ENCODE assay signal across 26 cellular contexts in the genomic region with DNA sequence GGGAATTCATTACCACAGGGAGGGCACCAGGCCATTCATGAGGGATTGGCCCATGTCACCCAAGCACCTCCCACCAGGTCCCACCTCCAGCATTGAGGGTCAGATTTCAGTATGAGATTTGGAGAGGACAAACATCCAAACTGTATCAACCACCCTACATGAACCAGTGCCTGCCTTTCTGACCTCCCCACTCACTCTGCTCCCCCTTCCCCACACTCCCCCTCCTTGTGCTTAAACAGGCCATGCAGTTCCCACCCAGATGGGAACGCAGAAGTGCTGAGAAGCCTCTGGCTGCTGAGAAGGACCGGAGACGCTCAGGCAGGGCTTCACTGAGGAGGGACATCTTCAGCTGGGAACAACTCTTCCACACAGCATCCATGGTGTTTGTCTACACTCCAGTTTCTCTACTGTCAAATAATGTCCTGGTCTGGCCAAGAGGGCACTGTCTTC.
"Had no signal": no experiment of that assay in that cellular context is flagged by ENCODE, and none has a peak within 500 bp of the region (broad histone marks: within the 10 kb centered on the region; RNA-seq: fewer than 3 reads in every experiment).

No MANE protein-coding gene starts in this region.

- H3K36me3 Mint-ChIP-seq: memory B cell; stimulated activated effector memory CD8-positive, alpha-beta T cell treated with anti-CD3 and anti-CD28 coated beads, Interleukin-12 subunit alpha, Interleukin-12 subunit beta, amount 100 ng/mL, for 72 hours had no signal

- DNase-seq: activated CD4-positive, alpha-beta memory T cell treated with anti-CD3 and anti-CD28 coated beads, Interleukin-2, amount 10 ng/mL, durations not matched to agents 7 days and 5 days; activated CD4-positive, alpha-beta T cell treated with anti-CD3 and anti-CD28 coated beads, Interleukin-2, amount 10 ng/mL, durations not matched to agents 24 days and 14 days; activated gamma-delta T cell; activated naive CD4-positive, alpha-beta T cell treated with anti-CD3 and anti-CD28 coated beads, Interleukin-2, amount 50 U/mL, for 16 hours; activated naive CD8-positive, alpha-beta T cell treated with anti-CD3 and anti-CD28 coated beads, Interleukin-2, amount 50 U/mL, for 24 hours; activated T-cell treated with anti-CD3 and anti-CD28 coated beads, Interleukin-2, amount 50 U/mL, for 72 hours; body of pancreas; effector memory CD4-positive, alpha-beta T cell; gastrocnemius medialis; hypothalamus; mucosa of descending colon; occipital lobe; small intestine; stimulated activated CD4-positive, alpha-beta T cell treated with anti-CD3 and anti-CD28 coated beads, Interleukin-2, amount 100 ng/mL, for 24 hours; stomach; T-helper 2 cell; transverse colon had no signal

- H3K27ac Mint-ChIP-seq: activated CD4-positive, alpha-beta memory T cell treated with anti-CD3 and anti-CD28 coated beads, Interleukin-2, amount 10 ng/mL, durations not matched to agents 7 days and 5 days; activated CD4-positive, alpha-beta T cell treated with anti-CD3 and anti-CD28 coated beads, Interleukin-2, amount 10 ng/mL, durations not matched to agents 24 days and 14 days; activated naive CD8-positive, alpha-beta T cell treated with anti-CD3 and anti-CD28 coated beads, Interleukin-2, amount 50 U/mL, for 24 hours; activated T-cell treated with anti-CD3 and anti-CD28 coated beads, Interleukin-2, amount 50 U/mL, for 72 hours; dendritic cell treated with granulocyte-macrophage colony-stimulating factor and Interleukin-4, amounts not matched to agents 40 ng/mL and 50 ng/mL, for 4 days; memory B cell; stimulated activated effector memory CD8-positive, alpha-beta T cell treated with anti-CD3 and anti-CD28 coated beads, Interleukin-12 subunit alpha, Interleukin-12 subunit beta, amount 100 ng/mL, for 72 hours had no signal

- H3K9me3 Mint-ChIP-seq: activated CD4-positive, alpha-beta memory T cell treated with anti-CD3 and anti-CD28 coated beads, Interleukin-2, amount 10 ng/mL, durations not matched to agents 7 days and 5 days; activated CD4-positive, alpha-beta T cell treated with anti-CD3 and anti-CD28 coated beads, Interleukin-2, amount 10 ng/mL, durations not matched to agents 24 days and 14 days; activated naive CD8-positive, alpha-beta T cell treated with anti-CD3 and anti-CD28 coated beads, Interleukin-2, amount 50 U/mL, for 24 hours; activated T-cell treated with anti-CD3 and anti-CD28 coated beads, Interleukin-2, amount 50 U/mL, for 72 hours; dendritic cell treated with granulocyte-macrophage colony-stimulating factor and Interleukin-4, amounts not matched to agents 40 ng/mL and 50 ng/mL, for 4 days; memory B cell; neural crest cell; stimulated activated effector memory CD8-positive, alpha-beta T cell treated with anti-CD3 and anti-CD28 coated beads, Interleukin-12 subunit alpha, Interleukin-12 subunit beta, amount 100 ng/mL, for 72 hours had no signal

- H3K27ac ChIP-seq: body of pancreas, cardiac muscle cell, esophagus muscularis mucosa, gastrocnemius medialis, right lobe of liver, stomach, suprapubic skin, transverse colon had no signal

- H3K4me1 ChIP-seq: body of pancreas, esophagus muscularis mucosa, gastrocnemius medialis, right lobe of liver, stomach, suprapubic skin, transverse colon had no signal

- H3K27me3 ChIP-seq: body of pancreas, cardiac muscle cell, esophagus muscularis mucosa, gastrocnemius medialis, right lobe of liver, stomach, suprapubic skin, transverse colon had no signal

- ATAC-seq: activated CD4-positive, CD25-positive, alpha-beta regulatory T cell treated with anti-CD3 and anti-CD28 coated beads, Interleukin-2, amount 50 U/mL, for 24 hours; activated naive CD8-positive, alpha-beta T cell treated with anti-CD3 and anti-CD28 coated beads, Interleukin-2, amount 50 U/mL, for 24 hours; activated T-cell treated with anti-CD3 and anti-CD28 coated beads, Interleukin-2, amount 50 U/mL, for 72 hours; body of pancreas; gastrocnemius medialis; mucosa of descending colon; right lobe of liver; stimulated activated effector memory CD8-positive, alpha-beta T cell treated with anti-CD3 and anti-CD28 coated beads, Interleukin-12 subunit alpha, Interleukin-12 subunit beta, amount 100 ng/mL, for 72 hours had no signal

- FAIRE-seq: small intestine had no signal

- H3K4me3 ChIP-seq: body of pancreas, cardiac muscle cell, esophagus muscularis mucosa, gastrocnemius medialis, mucosa of descending colon, right lobe of liver, stomach, suprapubic skin, transverse colon had no signal

- H3K36me3 ChIP-seq: cardiac muscle cell, esophagus muscularis mucosa, gastrocnemius medialis, right lobe of liver, stomach, suprapubic skin, transverse colon had no signal

- H3K4me3 Mint-ChIP-seq: activated CD4-positive, alpha-beta memory T cell treated with anti-CD3 and anti-CD28 coated beads, Interleukin-2, amount 10 ng/mL, durations not matched to agents 7 days and 5 days; activated CD4-positive, alpha-beta T cell treated with anti-CD3 and anti-CD28 coated beads, Interleukin-2, amount 10 ng/mL, durations not matched to agents 24 days and 14 days; activated naive CD8-positive, alpha-beta T cell treated with anti-CD3 and anti-CD28 coated beads, Interleukin-2, amount 50 U/mL, for 24 hours; activated T-cell treated with anti-CD3 and anti-CD28 coated beads, Interleukin-2, amount 50 U/mL, for 72 hours; dendritic cell treated with granulocyte-macrophage colony-stimulating factor and Interleukin-4, amounts not matched to agents 40 ng/mL and 50 ng/mL, for 4 days; memory B cell; neural crest cell; stimulated activated effector memory CD8-positive, alpha-beta T cell treated with anti-CD3 and anti-CD28 coated beads, Interleukin-12 subunit alpha, Interleukin-12 subunit beta, amount 100 ng/mL, for 72 hours had no signal

- H3K4me1 Mint-ChIP-seq: activated CD4-positive, alpha-beta memory T cell treated with anti-CD3 and anti-CD28 coated beads, Interleukin-2, amount 10 ng/mL, durations not matched to agents 7 days and 5 days; activated CD4-positive, alpha-beta T cell treated with anti-CD3 and anti-CD28 coated beads, Interleukin-2, amount 10 ng/mL, durations not matched to agents 24 days and 14 days; activated naive CD8-positive, alpha-beta T cell treated with anti-CD3 and anti-CD28 coated beads, Interleukin-2, amount 50 U/mL, for 24 hours; memory B cell; neural crest cell; stimulated activated effector memory CD8-positive, alpha-beta T cell treated with anti-CD3 and anti-CD28 coated beads, Interleukin-12 subunit alpha, Interleukin-12 subunit beta, amount 100 ng/mL, for 72 hours had no signal

- H3K27me3 Mint-ChIP-seq: activated CD4-positive, alpha-beta memory T cell treated with anti-CD3 and anti-CD28 coated beads, Interleukin-2, amount 10 ng/mL, durations not matched to agents 7 days and 5 days; activated CD4-positive, alpha-beta T cell treated with anti-CD3 and anti-CD28 coated beads, Interleukin-2, amount 10 ng/mL, durations not matched to agents 24 days and 14 days; activated naive CD8-positive, alpha-beta T cell treated with anti-CD3 and anti-CD28 coated beads, Interleukin-2, amount 50 U/mL, for 24 hours; dendritic cell treated with granulocyte-macrophage colony-stimulating factor and Interleukin-4, amounts not matched to agents 40 ng/mL and 50 ng/mL, for 4 days had no signal
